ENCODE assay signal across 8 cellular contexts in the genomic region with DNA sequence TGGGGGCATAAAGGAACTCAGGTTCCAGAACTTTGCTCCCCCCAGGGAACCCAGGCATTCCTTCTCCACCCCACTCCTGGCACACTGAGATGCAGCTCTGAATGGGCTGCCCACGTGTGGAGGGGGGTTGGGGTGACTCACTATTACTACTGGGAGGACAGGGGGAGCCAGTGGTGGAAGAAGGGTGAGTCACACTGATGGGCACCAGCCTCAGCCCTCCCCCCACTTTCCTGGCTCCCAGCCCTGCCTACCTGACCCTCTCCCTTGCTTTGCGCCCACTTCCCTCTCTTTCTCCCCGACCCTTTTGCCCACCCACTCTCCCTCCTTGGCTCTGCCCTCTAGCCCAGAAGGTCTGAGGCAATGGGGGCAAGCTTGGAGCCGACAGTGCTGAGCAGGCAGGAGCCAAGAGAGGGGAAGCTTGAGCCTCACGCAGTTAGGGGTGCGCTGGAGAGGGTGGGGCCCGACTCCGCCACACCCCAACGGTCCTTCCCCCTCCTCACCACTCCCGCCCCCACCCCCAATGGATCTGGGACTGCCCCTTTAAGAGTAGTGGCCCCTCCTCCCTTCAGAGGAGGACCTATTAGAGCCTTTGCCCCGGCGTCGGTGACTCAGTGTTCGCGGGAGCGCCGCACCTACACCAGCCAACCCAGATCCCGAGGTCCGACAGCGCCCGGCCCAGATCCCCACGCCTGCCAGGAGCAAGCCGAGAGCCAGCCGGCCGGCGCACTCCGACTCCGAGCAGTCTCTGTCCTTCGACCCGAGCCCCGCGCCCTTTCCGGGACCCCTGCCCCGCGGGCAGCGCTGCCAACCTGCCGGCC. TPM values are rescaled to one million over a fixed set of nuclear protein-coding genes. Genes with fewer than 3 reads are reported as not detected.
DNase-seq lines count a peak whose midpoint lies in the region; ATAC-seq, FAIRE-seq and TF ChIP-seq lines count a peak whose summit lies in the region.

A gene (plus strand): TSS at position 611 of the 818 bp plus-strand sequence. CDS start 208 bp downstream, outside the sequence.

- H3K9me3 Mint-ChIP-seq in T-helper 1 cell treated with Interleukin-12 subunit alpha and Interleukin-12 subunit beta and Interleukin-4 antibody, amounts not matched to agents 30 μg/mL and 1 μg/mL, for 36 hours, result no peaks in the 10 kb centered on the region

- H3K27ac ChIP-seq in prostate gland (peak within 1 kb of the TSS; percentile 90 to 92), urinary bladder (ENCODE audit: low read depth) (peak within 1 kb of the TSS; percentile 95)

- peak within 1 kb of the TSS; percentile 83 for H3K4me3 Mint-ChIP-seq in T-helper 1 cell treated with Interleukin-12 subunit alpha and Interleukin-12 subunit beta and Interleukin-4 antibody, amounts not matched to agents 30 μg/mL and 1 μg/mL, for 36 hours

- H3K4me3 ChIP-seq in HFF-Myc (replicated peaks; ENCODE audit: low read depth, low read length), result peak within 1 kb of the TSS; percentile 100
- H3K4me3 ChIP-seq in prostate gland, result peak within 1 kb of the TSS; percentile 86 to 96
- H3K4me3 ChIP-seq in urinary bladder (ENCODE audit: low read depth, low read length), result peak within 1 kb of the TSS; percentile 96

- no peaks in the 10 kb centered on the region for H3K27me3 ChIP-seq in prostate gland (replicated peaks; ENCODE audit: insufficient read depth)

- H3K36me3 Mint-ChIP-seq in T-helper 1 cell treated with Interleukin-12 subunit alpha and Interleukin-12 subunit beta and Interleukin-4 antibody, amounts not matched to agents 30 μg/mL and 1 μg/mL, for 36 hours (ENCODE audit: low read depth), result no peaks in the 10 kb centered on the region

- peak; percentile 90 for DNase-seq in HFF-Myc (ENCODE audit: extremely low read depth, low read depth)
- DNase-seq in NCI-H128 (lab: John Stamatoyannopoulos, UW; ENCODE audit: unreplicated experiment), result peak; percentile 58
- DNase-seq in amniotic epithelial cell (ENCODE audit: low read depth), result peak; percentile 96
- DNase-seq in left cardiac atrium, result peak; percentile 95
- peak; percentile 93 for DNase-seq in prostate gland (ENCODE audit: low spot score)

- no peaks in the 10 kb centered on the region for H3K9me3 ChIP-seq in prostate gland

- peak; percentile 98 for TF ChIP-seq POLR2A in prostate gland (IDR thresholded peaks at IDR 0.05)

- peak within 1 kb of the TSS; percentile 62 for H3K27ac Mint-ChIP-seq in T-helper 1 cell treated with Interleukin-12 subunit alpha and Interleukin-12 subunit beta and Interleukin-4 antibody, amounts not matched to agents 30 μg/mL and 1 μg/mL, for 36 hours

- intact Hi-C loops in left cardiac atrium (cut with DNase I), result no loop called here
- intact Hi-C loops in prostate gland (cut with DNase I), result no loop called here

- under 1% methylated on average over 30 of the region's 37 CpGs for WGBS in prostate gland
- WGBS in urinary bladder, result under 1% methylated on average over 37 of the region's 37 CpGs

- H3K27me3 Mint-ChIP-seq in T-helper 1 cell treated with Interleukin-12 subunit alpha and Interleukin-12 subunit beta and Interleukin-4 antibody, amounts not matched to agents 30 μg/mL and 1 μg/mL, for 36 hours (ENCODE audit: low read depth), result peaks cover 69% of the 10 kb centered on the region

- TF ChIP-seq CTCF in HFF-Myc (IDR thresholded peaks at IDR 0.05; ENCODE audit: low read depth, low read length, missing control alignments), result no peak
- peak in 1 of 4 experiments; percentile 13 for TF ChIP-seq CTCF in prostate gland (IDR thresholded peaks at IDR 0.05)

- no peaks in the 10 kb centered on the region for H3K36me3 ChIP-seq in prostate gland
- no peaks in the 10 kb centered on the region for H3K36me3 ChIP-seq in urinary bladder (ENCODE audit: insufficient read depth)

- H3K4me1 ChIP-seq in prostate gland (replicated peaks) (peaks cover 25% of the 10 kb centered on the region), urinary bladder (ENCODE audit: insufficient read depth) (no peaks in the 10 kb centered on the region)

- peak; percentile 88 to 91 for ATAC-seq in left cardiac atrium

- H3K4me1 Mint-ChIP-seq in T-helper 1 cell treated with Interleukin-12 subunit alpha and Interleukin-12 subunit beta and Interleukin-4 antibody, amounts not matched to agents 30 μg/mL and 1 μg/mL, for 36 hours (ENCODE audit: low read depth), result peaks cover 18% of the 10 kb centered on the region

- peak; percentile 73 for FAIRE-seq in G401.6 (lab: Jason Lieb, UNC)

RNA-seq across cellular contexts. Expression of the gene that starts here (rescaled TPM):
- 100 to 1,000 TPM; 264 to 384 TPM for total RNA-seq in left cardiac atrium
- 100 to 1,000 TPM; 227 to 265 TPM for total RNA-seq in prostate gland
- total RNA-seq in urinary bladder, result 224 TPM
- 306 TPM for polyA plus RNA-seq in urinary bladder

Comparison
In these comparisons a context has a peak if more than half of its experiments do, and no peak if none do; other contexts are left out.
1. Peak in every context shown above with its lines: DNase-seq, ATAC-seq, H3K4me3 ChIP-seq and H3K27ac ChIP-seq.